Comparison of ENCODE assay signal across 23 cellular contexts in genomic region chr2:175535631-175536030, GRCh38.
"Had no signal": no experiment of that assay in that cellular context is flagged by ENCODE, and none has a peak within 500 bp of the region (broad histone marks: within the 10 kb centered on the region; RNA-seq: fewer than 3 reads in every experiment).

No MANE protein-coding gene starts in this region.

- ATAC-seq: activated T-cell treated with anti-CD3 and anti-CD28 coated beads, Interleukin-2, amount 50 U/mL, for 4 hours; effector memory CD8-positive, alpha-beta T cell; esophagus mucosa; lower lobe of right lung; naive thymus-derived CD4-positive, alpha-beta T cell; stimulated activated effector memory CD8-positive, alpha-beta T cell treated with anti-CD3 and anti-CD28 coated beads, Interleukin-12 subunit alpha, Interleukin-12 subunit beta, amount 100 ng/mL, for 72 hours had no signal

- H3K27ac Mint-ChIP-seq: activated naive CD8-positive, alpha-beta T cell treated with anti-CD3 and anti-CD28 coated beads for 36 hours; effector memory CD8-positive, alpha-beta T cell; naive thymus-derived CD4-positive, alpha-beta T cell; stimulated activated effector memory CD8-positive, alpha-beta T cell treated with anti-CD3 and anti-CD28 coated beads, Interleukin-12 subunit alpha, Interleukin-12 subunit beta, amount 100 ng/mL, for 72 hours had no signal

- H3K9me3 ChIP-seq: breast epithelium, colonic mucosa, lower lobe of right lung, ovary, prostate gland, testis, uterus had no signal

- H3K27me3 ChIP-seq: breast epithelium, colonic mucosa, ovary, testis, uterus had no signal

- DNase-seq: activated CD4-positive, alpha-beta T cell treated with anti-CD3 and anti-CD28 coated beads for 4 hours; activated CD4-positive, alpha-beta T cell treated with anti-CD3 and anti-CD28 coated beads, Interleukin-2, amount 50 U/mL, for 48 hours; activated CD4-positive, CD25-positive, alpha-beta regulatory T cell; activated CD8-positive, alpha-beta memory T cell treated with anti-CD3 and anti-CD28 coated beads, Interleukin-2, amount 50 U/mL, for 48 hours; activated naive CD4-positive, alpha-beta T cell treated with Interleukin-2 at 50 U/mL for 16 hours; activated naive CD8-positive, alpha-beta T cell treated with anti-CD3 and anti-CD28 coated beads for 36 hours; activated T-cell treated with anti-CD3 and anti-CD28 coated beads, Interleukin-2, amount 50 U/mL, for 4 hours; colonic mucosa; dorsolateral prefrontal cortex; effector memory CD8-positive, alpha-beta T cell; foreskin melanocyte; kidney; lower lobe of right lung; naive thymus-derived CD4-positive, alpha-beta T cell; ovary; stimulated activated CD4-positive, alpha-beta T cell treated with anti-CD3 and anti-CD28 coated beads, Interleukin-12 subunit alpha, Interleukin-12 subunit beta, amount 100 ng/mL, for 4 hours; testis; trophoblast cell; uterus had no signal

- H3K9me3 Mint-ChIP-seq: activated naive CD8-positive, alpha-beta T cell treated with anti-CD3 and anti-CD28 coated beads for 36 hours had no signal

- H3K4me3 Mint-ChIP-seq: activated naive CD8-positive, alpha-beta T cell treated with anti-CD3 and anti-CD28 coated beads for 36 hours; activated T-cell treated with anti-CD3 and anti-CD28 coated beads, Interleukin-2, amount 50 U/mL, for 4 hours; effector memory CD8-positive, alpha-beta T cell; naive thymus-derived CD4-positive, alpha-beta T cell; stimulated activated effector memory CD8-positive, alpha-beta T cell treated with anti-CD3 and anti-CD28 coated beads, Interleukin-12 subunit alpha, Interleukin-12 subunit beta, amount 100 ng/mL, for 72 hours had no signal

- H3K4me1 ChIP-seq: breast epithelium, colonic mucosa, lower lobe of right lung, prostate gland, testis, uterus had no signal

- H3K4me3 ChIP-seq: breast epithelium, colonic mucosa, dorsolateral prefrontal cortex, lower lobe of right lung, ovary, prostate gland, testis, uterus had no signal

- H3K36me3 Mint-ChIP-seq: activated naive CD8-positive, alpha-beta T cell treated with anti-CD3 and anti-CD28 coated beads for 36 hours; naive thymus-derived CD4-positive, alpha-beta T cell; stimulated activated effector memory CD8-positive, alpha-beta T cell treated with anti-CD3 and anti-CD28 coated beads, Interleukin-12 subunit alpha, Interleukin-12 subunit beta, amount 100 ng/mL, for 72 hours had no signal

- H3K27ac ChIP-seq: breast epithelium, colonic mucosa, dorsolateral prefrontal cortex, lower lobe of right lung, ovary, prostate gland, testis, uterus had no signal

- H3K4me1 Mint-ChIP-seq: activated naive CD8-positive, alpha-beta T cell treated with anti-CD3 and anti-CD28 coated beads for 36 hours; stimulated activated effector memory CD8-positive, alpha-beta T cell treated with anti-CD3 and anti-CD28 coated beads, Interleukin-12 subunit alpha, Interleukin-12 subunit beta, amount 100 ng/mL, for 72 hours had no signal

- H3K36me3 ChIP-seq: breast epithelium, colonic mucosa, lower lobe of right lung, ovary, prostate gland, uterus had no signal
